In genomic region chr15:68550498-68551295, GRCh38 we compare ENCODE assay signal across 8 cellular contexts. TPM values are rescaled to one million over a fixed set of nuclear protein-coding genes. Genes with fewer than 3 reads are reported as not detected.
A peak's percentile ranks its signal among the peaks of the same experiment; 100 is the strongest.
DNase-seq lines count a peak whose midpoint lies in the region; ATAC-seq and TF ChIP-seq lines count a peak whose summit lies in the region.

No MANE protein-coding gene starts in this region.

- H3K9me3 ChIP-seq in neutrophil (no peaks in the 10 kb centered on the region), thoracic aorta (no peaks in the 10 kb centered on the region)

- peak; percentile 77 for DNase-seq in Ammon's horn (ENCODE audit: low spot score)
- peak; percentile 88 for DNase-seq in H7
- DNase-seq in NCI-H82 treated with DMSO at 0.1 percent for 48 hours (lab: John Stamatoyannopoulos, UW; ENCODE audit: unreplicated experiment), result peak; percentile 38
- peak; percentile 59 for DNase-seq in activated T-cell treated with anti-CD3 and anti-CD28 coated beads for 48 hours (ENCODE audit: low read depth)
- peak; percentile 58 for DNase-seq in fibroblast of peridontal ligament (ENCODE audit: extremely low read depth)
- no peak for DNase-seq in thoracic aorta (ENCODE audit: low spot score)

- H3K27ac ChIP-seq in neutrophil (no peak overlapping the region), thoracic aorta (no peak overlapping the region)

- ATAC-seq in thoracic aorta (ENCODE audit: insufficient number of reproducible peaks, low FRiP score, low read depth) (no peak), HG02970 (IDR thresholded peaks at IDR 0.05; ENCODE audit: low FRiP score, unreplicated experiment) (no peak)

- H3K36me3 ChIP-seq in H7 (replicated peaks; ENCODE audit: control insufficient read depth, insufficient read depth, low read length), result no peaks in the 10 kb centered on the region
- no peaks in the 10 kb centered on the region for H3K36me3 ChIP-seq in neutrophil
- H3K36me3 ChIP-seq in thoracic aorta, result no peaks in the 10 kb centered on the region

- H3K4me3 ChIP-seq in H7 (ENCODE audit: insufficient read depth, low read depth, low read length) (no peak overlapping the region), neutrophil (ENCODE audit: low read depth in 1 of 2, low read length in 1 of 2) (no peak overlapping the region), thoracic aorta (no peak overlapping the region)

- no peaks in the 10 kb centered on the region for H3K27me3 ChIP-seq in H7 (ENCODE audit: control insufficient read depth, insufficient read depth, low read length)
- peaks cover 31% of the 10 kb centered on the region for H3K27me3 ChIP-seq in neutrophil
- no peaks in the 10 kb centered on the region for H3K27me3 ChIP-seq in thoracic aorta (replicated peaks; ENCODE audit: insufficient read depth)

- no peaks in the 10 kb centered on the region for H3K4me1 ChIP-seq in neutrophil (ENCODE audit: control insufficient read depth in 1 of 2, insufficient read depth in 1 of 2, low read depth in 1 of 2, low read length in 1 of 2)
- H3K4me1 ChIP-seq in thoracic aorta (ENCODE audit: control insufficient read depth in 1 of 2, low read depth in 2 of 2), result peaks cover 0 to 8% of the 10 kb centered on the region in 2 donors

- peak; percentile 92 for TF ChIP-seq CTCF in neutrophil (IDR thresholded peaks at IDR 0.05)
- TF ChIP-seq CTCF in thoracic aorta (IDR thresholded peaks at IDR 0.05), result peak; percentile 97

RNA-seq across cellular contexts. Expression of gene CORO2B, which starts 28.1 kb away (rescaled TPM):
- 3.8 and 5.4 TPM in 2 replicates for total RNA-seq in H7 (2014; rRNA removed; shearing (Covaris generic))
- total RNA-seq in thoracic aorta, result 1 to 10 TPM; 4.3 to 8.5 TPM
